Comparison of ENCODE assay signal across 1 cellular context in the genomic region with DNA sequence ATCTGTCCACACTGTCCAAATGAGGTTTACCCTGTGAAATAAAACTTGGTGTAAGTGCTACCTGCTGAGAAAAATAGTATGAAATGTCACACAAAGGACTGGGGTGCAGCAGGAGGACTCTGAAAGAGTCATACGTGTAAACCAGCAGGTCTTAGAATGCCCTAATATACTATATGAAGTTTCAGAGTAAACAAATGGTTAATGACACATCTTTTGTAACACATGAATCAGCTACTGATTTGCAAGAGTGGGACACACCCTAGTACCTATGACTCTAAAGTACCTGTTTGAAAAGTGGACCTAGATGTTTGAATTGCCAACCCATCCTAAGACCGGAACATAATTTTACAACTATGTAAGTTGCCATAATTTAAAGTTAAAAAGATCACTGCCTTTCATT.
TF ChIP-seq lines count a peak whose summit lies in the region.

No MANE protein-coding gene starts in this region.

TF ChIP-seq in HepG2, 621 proteins besides CTCF, POLR2A, EP300 and RAD21:
- TF ChIP-seq ZNF652 (CRISPR knock-in tag; IDR thresholded peaks at IDR 0.05; ENCODE audit: borderline replicate concordance, low read depth) = peak; percentile 42; the same call in 1 of the 2 replicates
